10 cellular contexts compared by ENCODE assay signal in the genomic region with DNA sequence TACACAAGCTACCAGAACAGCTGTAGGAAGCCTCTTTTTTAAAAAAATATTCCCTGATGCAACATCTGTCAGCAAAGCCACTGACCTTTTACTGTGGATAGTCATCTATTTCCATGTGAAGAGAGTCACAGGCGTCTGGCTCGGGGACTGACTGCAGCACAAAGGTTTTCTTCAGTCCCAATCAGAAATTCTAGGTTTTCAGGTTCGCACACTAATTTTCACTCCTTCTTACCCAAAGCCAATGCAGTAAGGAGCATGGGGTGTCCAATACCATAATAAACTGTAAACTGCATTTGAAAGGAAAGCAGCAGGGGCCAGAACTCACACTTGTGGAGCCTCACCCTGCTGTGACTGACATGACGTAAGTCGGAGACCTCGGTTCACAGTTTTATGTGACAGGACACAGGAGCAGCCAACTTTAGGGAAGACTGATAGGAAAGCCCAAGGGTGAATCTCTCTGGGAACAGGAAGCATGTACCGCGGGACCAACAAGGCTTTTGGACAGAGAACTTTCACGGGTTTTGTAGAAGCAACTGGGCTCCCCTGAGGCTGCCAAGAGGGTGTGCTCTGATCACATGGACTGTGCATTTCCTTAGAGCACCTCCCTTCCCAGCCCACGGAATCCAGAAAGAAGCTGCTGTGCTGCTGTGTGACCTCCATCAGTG. TPM values are rescaled to one million over a fixed set of nuclear protein-coding genes. Genes with fewer than 3 reads are reported as not detected.
DNase-seq lines count a peak whose midpoint lies in the region; FAIRE-seq and TF ChIP-seq lines count a peak whose summit lies in the region.
"Had no signal": no experiment of that assay in that cellular context is flagged by ENCODE, and none has a peak within 500 bp of the region (broad histone marks: within the 10 kb centered on the region; RNA-seq: fewer than 3 reads in every experiment).

No MANE protein-coding gene starts in this region.

- H3K27ac ChIP-seq in breast epithelium (peak overlapping the region; percentile 66 to 78), keratinocyte (ENCODE audit: control insufficient read depth, insufficient read depth, low read length) (no peak overlapping the region), sigmoid colon (peak overlapping the region; percentile 77 to 85 (median 80))

- TF ChIP-seq CTCF in breast epithelium (IDR thresholded peaks at IDR 0.05), result no peak
- TF ChIP-seq CTCF in keratinocyte (optimal IDR thresholded peaks at IDR 0.05 in 1 of 3, IDR thresholded peaks at IDR 0.05 in 1 of 3, conservative IDR thresholded peaks at IDR 0.05 in 1 of 3; ENCODE audit: extremely low read depth in 1 of 3, insufficient read depth in 2 of 3, low read length in 3 of 3), result no peak
- TF ChIP-seq CTCF in sigmoid colon (IDR thresholded peaks at IDR 0.05), result no peak
- no peak for TF ChIP-seq CTCF in endothelial cell (IDR thresholded peaks at IDR 0.05; ENCODE audit: unreplicated experiment)
- TF ChIP-seq CTCF in GM10266 (IDR thresholded peaks at IDR 0.05; ENCODE audit: control insufficient read depth, insufficient read depth, low read depth, missing control alignments), result no peak

- H3K36me3 ChIP-seq in ES-I3 (ENCODE audit: insufficient read depth, low read length) (no peaks in the 10 kb centered on the region), breast epithelium (no peaks in the 10 kb centered on the region), keratinocyte (ENCODE audit: control insufficient read depth in 2 of 2, extremely low read depth in 1 of 2, insufficient read depth in 2 of 2, low read length in 2 of 2) (no peaks in the 10 kb centered on the region), sigmoid colon (no peaks in the 10 kb centered on the region)

- CTCF ChIA-PET in activated CD4-positive, alpha-beta memory T cell treated with anti-CD3 and anti-CD28 coated beads for 36 hours (lab: Charles Lee), result no interaction called here

- H4K20me1 ChIP-seq in keratinocyte (ENCODE audit: control insufficient read depth, extremely low read depth, insufficient read depth, low read length), result no peaks in the 10 kb centered on the region

- POLR2A ChIA-PET in activated CD4-positive, alpha-beta memory T cell treated with anti-CD3 and anti-CD28 coated beads for 36 hours (lab: Charles Lee), result no interaction called here

- no peaks in the 10 kb centered on the region for H3K27me3 ChIP-seq in breast epithelium
- H3K27me3 ChIP-seq in keratinocyte (ENCODE audit: control insufficient read depth, extremely low read depth, insufficient read depth, low read length), result no peaks in the 10 kb centered on the region
- H3K27me3 ChIP-seq in sigmoid colon, result no peaks in the 10 kb centered on the region

- no peak for TF ChIP-seq EP300 in sigmoid colon (IDR thresholded peaks at IDR 0.05)

- H3K27me3 Mint-ChIP-seq in endothelial cell (ENCODE audit: unreplicated experiment), result no peaks in the 10 kb centered on the region
- peaks cover 57% of the 10 kb centered on the region for H3K27me3 Mint-ChIP-seq in activated CD4-positive, alpha-beta memory T cell treated with anti-CD3 and anti-CD28 coated beads for 36 hours

- no peaks in the 10 kb centered on the region for H3K9me3 ChIP-seq in ES-I3 (ENCODE audit: control insufficient read depth, insufficient read depth, low read length)
- H3K9me3 ChIP-seq in breast epithelium, result no peaks in the 10 kb centered on the region
- H3K9me3 ChIP-seq in keratinocyte (ENCODE audit: control insufficient read depth, low read depth, low read length), result no peaks in the 10 kb centered on the region
- H3K9me3 ChIP-seq in sigmoid colon, result no peaks in the 10 kb centered on the region

- H2AFZ ChIP-seq in keratinocyte (ENCODE audit: control insufficient read depth, low read length), result peak overlapping the region; percentile 57

- no peaks in the 10 kb centered on the region for H3K9me1 ChIP-seq in keratinocyte (ENCODE audit: control insufficient read depth, extremely low read depth, insufficient read depth, low read length)

- no peaks in the 10 kb centered on the region for H3K9me3 Mint-ChIP-seq in endothelial cell (ENCODE audit: unreplicated experiment)
- H3K9me3 Mint-ChIP-seq in activated CD4-positive, alpha-beta memory T cell treated with anti-CD3 and anti-CD28 coated beads for 36 hours, result no peaks in the 10 kb centered on the region

- no peaks in the 10 kb centered on the region for H3K79me2 ChIP-seq in keratinocyte (ENCODE audit: control insufficient read depth, insufficient read depth, low read length)

- no peak for FAIRE-seq in keratinocyte (lab: Jason Lieb, UNC)

- dilution Hi-C loops in keratinocyte (cut with MboI; ENCODE audit: extremely low pct_ligation_motif_present, low sequenced_read_pairs), result no loop called here

- H3K27ac Mint-ChIP-seq in endothelial cell (ENCODE audit: unreplicated experiment), result no peak overlapping the region
- no peak overlapping the region for H3K27ac Mint-ChIP-seq in activated CD4-positive, alpha-beta memory T cell treated with anti-CD3 and anti-CD28 coated beads for 36 hours

- no peak for TF ChIP-seq POLR2A in breast epithelium (IDR thresholded peaks at IDR 0.05)
- TF ChIP-seq POLR2A in sigmoid colon (IDR thresholded peaks at IDR 0.05), result no peak

- H3K4me3 ChIP-seq in breast epithelium (peak overlapping the region; percentile 17 to 57 (median 17)), keratinocyte (ENCODE audit: control insufficient read depth in 2 of 3, extremely low read depth in 1 of 3, insufficient read depth in 2 of 3, low read depth in 1 of 3, low read length in 3 of 3) (no peak overlapping the region), sigmoid colon (peak overlapping the region in 3 of 4 donors; percentile 13 to 19 (median 17))

- intact Hi-C loops in breast epithelium (cut with DNase I; ENCODE audit: low total_unique reads) (no loop called here), sigmoid colon (cut with DNase I) (loop anchor here (5.0 kb wide), 2 partner anchors 41 to 459 kb away; no protein-coding TSS in a partner anchor)
- intact Hi-C loops in activated CD4-positive, alpha-beta memory T cell treated with anti-CD3 and anti-CD28 coated beads for 36 hours (cut with micrococcal nuclease), result loop anchor here (10.0 kb wide), 2 partner anchors 387 to 1053 kb away; no protein-coding TSS in a partner anchor

- peaks cover 47% of the 10 kb centered on the region for H3K4me1 Mint-ChIP-seq in endothelial cell (ENCODE audit: unreplicated experiment)
- peaks cover 24% of the 10 kb centered on the region for H3K4me1 Mint-ChIP-seq in activated CD4-positive, alpha-beta memory T cell treated with anti-CD3 and anti-CD28 coated beads for 36 hours (ENCODE audit: low read depth)

- H3K4me1 ChIP-seq in ES-I3 (ENCODE audit: insufficient read depth, low read length) (peaks cover 38% of the 10 kb centered on the region), breast epithelium (peaks cover 0 to 4% of the 10 kb centered on the region in 2 donors), keratinocyte (ENCODE audit: control insufficient read depth, extremely low read depth, insufficient read depth, low read length) (peaks cover 37% of the 10 kb centered on the region), sigmoid colon (peaks cover 0 to 87% (median 71%) of the 10 kb centered on the region in 4 donors)

- WGBS in sigmoid colon, 2 donors, result 32 to 51% methylated on average over 10 of the region's 10 CpGs

- no peaks in the 10 kb centered on the region for H3K36me3 Mint-ChIP-seq in endothelial cell (ENCODE audit: low read depth, unreplicated experiment)
- H3K36me3 Mint-ChIP-seq in activated CD4-positive, alpha-beta memory T cell treated with anti-CD3 and anti-CD28 coated beads for 36 hours, result no peaks in the 10 kb centered on the region

- H3K4me3 Mint-ChIP-seq in endothelial cell (ENCODE audit: unreplicated experiment), result no peak overlapping the region
- H3K4me3 Mint-ChIP-seq in activated CD4-positive, alpha-beta memory T cell treated with anti-CD3 and anti-CD28 coated beads for 36 hours, result no peak overlapping the region

- H3K9ac ChIP-seq in ES-I3 (ENCODE audit: low read depth, low read length) (peak overlapping the region; percentile 4; the same call in 1 of the 2 replicates), keratinocyte (ENCODE audit: control insufficient read depth, extremely low read depth, insufficient read depth, low read length) (no peak overlapping the region)

- DNase-seq in breast epithelium (ENCODE audit: low spot score in 2 of 2) (peak in 1 of 2 donors; percentile 26), keratinocyte (ENCODE audit: low read depth, low spot score) (no peak), sigmoid colon (peak; percentile 91), endothelial cell (ENCODE audit: low spot score) (no peak), GM10266 (ENCODE audit: extremely low spot score) (no peak)
- DNase-seq in stimulated activated CD4-positive, alpha-beta T cell treated with anti-CD3 and anti-CD28 coated beads, Interleukin-4, amount 100 ng/mL, for 24 hours, result no peak
- DNase-seq in activated CD4-positive, alpha-beta memory T cell treated with anti-CD3 and anti-CD28 coated beads for 36 hours, result no peak
- DNase-seq: stimulated activated CD4-positive, alpha-beta T cell treated with anti-CD3 and anti-CD28 coated beads, Interleukin-1b, Interleukin-23, amount 100 ng/mL, for 48 hours had no signal

- H3K4me2 ChIP-seq in keratinocyte (ENCODE audit: control insufficient read depth, extremely low read depth, insufficient read depth, low read depth, low read length), result peak overlapping the region; percentile 29

RNA-seq across cellular contexts. Expression of a gene that starts 9.1 kb away (rescaled TPM):
- total RNA-seq in breast epithelium, result 10 to 100 TPM in 2 of 3 donors, 1 to 10 TPM in 1; 6.7 to 27.2 (median 20.3) TPM
- 0.16 to 0.21 TPM (median 0.18 TPM) in 3 replicates for polyA plus RNA-seq in keratinocyte
- not detected for polyA plus RNA-seq in keratinocyte (2011; ENCODE audit: low read depth)
- 0.08 and 0.19 TPM in 2 replicates for polyA plus RNA-seq in keratinocyte (2011; cell fraction: cytosol; rRNA removed)
- polyA plus RNA-seq in keratinocyte (2011; cell fraction: nucleus; rRNA removed), result 0.08 and 0.15 TPM in 2 replicates
- polyA plus RNA-seq in keratinocyte (2012; ENCODE audit: low replicate concordance), result 0.30 TPM in 1 of 2 replicates, not detected in the other
- polyA minus RNA-seq in keratinocyte, result not detected in 3 replicates
- not detected for polyA minus RNA-seq in keratinocyte (2011; cell fraction: cytosol; rRNA and poly(A)+ RNA removed)
- polyA minus RNA-seq in keratinocyte (2011; cell fraction: nucleus; rRNA and poly(A)+ RNA removed), result 0.47 TPM in 1 of 2 replicates, not detected in the other
- total RNA-seq in sigmoid colon, result 10 to 100 TPM in 3 of 4 donors, 1 to 10 TPM in 1; 9.0 to 25.0 (median 15.3) TPM
- 1 to 10 TPM; 2.5 to 7.1 (median 5.4) TPM for polyA plus RNA-seq in sigmoid colon
- total RNA-seq in endothelial cell (ENCODE audit: unreplicated experiment), result 29.3 TPM
- total RNA-seq in activated CD4-positive, alpha-beta memory T cell treated with anti-CD3 and anti-CD28 coated beads for 36 hours, result not detected
- total RNA-seq: activated CD8-positive, alpha-beta memory T cell treated with anti-CD3 and anti-CD28 coated beads for 36 hours had no signal

RNA-seq across cellular contexts. Expression of a gene that starts 19.1 kb away (rescaled TPM):
- 10 to 100 TPM; 19.3 to 29.4 (median 25.0) TPM for total RNA-seq in breast epithelium
- 19.8 to 33.1 TPM (median 29.5 TPM) in 3 replicates for polyA plus RNA-seq in keratinocyte
- polyA plus RNA-seq in keratinocyte (2011; ENCODE audit: low read depth), result 16.4 TPM
- polyA plus RNA-seq in keratinocyte (2011; cell fraction: cytosol; rRNA removed), result 28.4 and 33.3 TPM in 2 replicates
- polyA plus RNA-seq in keratinocyte (2011; cell fraction: nucleus; rRNA removed), result 13.1 and 15.8 TPM in 2 replicates
- 6.2 and 20.7 TPM in 2 replicates for polyA plus RNA-seq in keratinocyte (2012; ENCODE audit: low replicate concordance)
- 15.1 to 28.3 TPM (median 22.2 TPM) in 3 replicates for polyA minus RNA-seq in keratinocyte
- 15.2 TPM for polyA minus RNA-seq in keratinocyte (2011; cell fraction: cytosol; rRNA and poly(A)+ RNA removed)
- 4.7 and 5.3 TPM in 2 replicates for polyA minus RNA-seq in keratinocyte (2011; cell fraction: nucleus; rRNA and poly(A)+ RNA removed)
- 10 to 100 TPM; 20.8 to 25.0 (median 23.9) TPM for total RNA-seq in sigmoid colon
- 10 to 100 TPM; 28.9 to 64.7 (median 45.0) TPM for polyA plus RNA-seq in sigmoid colon
- 78.1 TPM for total RNA-seq in endothelial cell (ENCODE audit: unreplicated experiment)
- 1 to 10 TPM; 9.3 to 9.8 TPM for total RNA-seq in activated CD4-positive, alpha-beta memory T cell treated with anti-CD3 and anti-CD28 coated beads for 36 hours

Comparison
In these comparisons a context has a peak if more than half of its experiments do, and no peak if none do; other contexts are left out.
1. H3K4me3 ChIP-seq: peak in breast epithelium (3 of 3) and sigmoid colon (3 of 4); none in keratinocyte (0 of 3).
2. RNA of a gene that starts 9.1 kb away (total RNA-seq): 29.3 TPM in endothelial cell (single experiment), 6.7 to 27.2 TPM in breast epithelium and 9.0 to 25.0 TPM in sigmoid colon; not detected in activated CD4-positive, alpha-beta memory T cell treated with anti-CD3 and anti-CD28 coated beads for 36 hours; every median in the first group is over 4 times any median in the second.